16 cellular contexts compared by ENCODE assay signal in the genomic region with DNA sequence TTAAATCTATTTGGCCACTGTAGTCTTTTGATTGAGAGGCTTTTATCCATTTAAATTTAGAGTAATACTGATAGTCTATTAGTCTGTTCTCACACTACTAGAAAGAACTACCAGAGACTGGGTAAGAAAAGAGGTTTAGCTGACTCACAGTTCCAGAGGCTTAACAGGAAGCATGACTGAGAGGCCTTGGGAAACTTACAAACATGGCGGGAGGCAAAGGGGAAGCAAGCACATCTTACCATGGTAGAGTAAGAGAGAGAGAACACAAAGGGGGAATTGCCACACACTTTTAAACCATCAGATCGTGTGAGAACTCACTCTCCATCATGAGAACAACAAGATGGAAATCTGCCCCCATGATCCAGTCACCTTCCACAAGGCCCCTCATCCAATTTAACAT.
DNase-seq lines count a peak whose midpoint lies in the region; ATAC-seq, FAIRE-seq and TF ChIP-seq lines count a peak whose summit lies in the region.
"Had no signal": no experiment of that assay in that cellular context is flagged by ENCODE, and none has a peak within 500 bp of the region (broad histone marks: within the 10 kb centered on the region; RNA-seq: fewer than 3 reads in every experiment).

No MANE protein-coding gene starts in this region.

- POLR2A ChIA-PET in H1 (lab: Charles Lee; ENCODE audit: partially characterized antibody), result no interaction called here

- CTCF ChIA-PET in H1 (lab: Charles Lee; ENCODE audit: partially characterized antibody), result no interaction called here

- no peaks in the 10 kb centered on the region for H3K79me2 ChIP-seq in H1 (ENCODE audit: control insufficient read depth in 1 of 2, insufficient read depth in 2 of 2, low read length in 2 of 2)

- H4K5ac ChIP-seq in H1 (ENCODE audit: insufficient read length, low read depth, low read length), result no peak overlapping the region

- no peak overlapping the region for H2AFZ ChIP-seq in H1 (ENCODE audit: low read length)

- H3K23me2 ChIP-seq in H1 (ENCODE audit: low read depth, low read length), result no peaks in the 10 kb centered on the region

- H3K4me3 ChIP-seq in H1 (ENCODE audit: extremely low read depth in 1 of 4, insufficient read depth in 2 of 4, low read depth in 3 of 4, low read length in 4 of 4) (no peak overlapping the region), upper lobe of right lung (no peak overlapping the region), BE2C (ENCODE audit: low read depth, low read length) (no peak overlapping the region)

- H3K4ac ChIP-seq in H1 (replicated peaks; ENCODE audit: insufficient read length, low read depth, low read length), result no peak overlapping the region

- H2BK5ac ChIP-seq in H1 (ENCODE audit: low read depth, low read length), result no peak overlapping the region

- H3K18ac ChIP-seq in H1 (ENCODE audit: extremely low read depth, low read length), result no peak overlapping the region

- H2AK5ac ChIP-seq in H1 (ENCODE audit: low read depth, low read length), result no peak overlapping the region

- no peak overlapping the region for H3K9ac ChIP-seq in H1 (replicated peaks in 1 of 4; ENCODE audit: extremely low read depth in 1 of 4, low read depth in 3 of 4, low read length in 3 of 4)

- ATAC-seq in upper lobe of right lung (peak; percentile 28), HG03565 (IDR thresholded peaks at IDR 0.05; ENCODE audit: unreplicated experiment) (no peak)
- ATAC-seq: activated CD4-positive, CD25-positive, alpha-beta regulatory T cell treated with anti-CD3 and anti-CD28 coated beads, Interleukin-2, amount 50 U/mL, for 24 hours; activated CD8-positive, alpha-beta memory T cell treated with anti-CD3 and anti-CD28 coated beads, Interleukin-2, amount 10 ng/mL, durations not matched to agents 7 days and 5 days; right cardiac atrium had no signal

- WGBS in H1 (ENCODE audit: extremely low coverage in 1 of 2, insufficient coverage in 1 of 2, insufficient read length in 1 of 2, insufficient replicate concordance in 2 of 2, low coverage in 1 of 2, low lambda C conversion rate in 2 of 2, missing lambda C conversion rate in 1 of 2), 2 experiments, result 80% methylated on average over 2 of the region's 2 CpGs; no CpG with 5 or more reads in 1 of the 2 experiments

- TF ChIP-seq EP300 in H1 (IDR thresholded peaks at IDR 0.05; ENCODE audit: borderline replicate concordance in 1 of 2, low read depth in 2 of 2, low read length in 2 of 2), result no peak

- no peak overlapping the region for H4K8ac ChIP-seq in H1 (ENCODE audit: extremely low read depth, insufficient read depth, low read length)

- intact Hi-C loops in upper lobe of right lung (cut with DNase I), result no loop called here

- no peaks in the 10 kb centered on the region for H3K9me3 ChIP-seq in H1 (ENCODE audit: insufficient read depth in 2 of 2, low read depth in 1 of 2, low read length in 1 of 2)
- no peaks in the 10 kb centered on the region for H3K9me3 ChIP-seq in upper lobe of right lung
- no peaks in the 10 kb centered on the region for H3K9me3 ChIP-seq in BE2C

- no peaks in the 10 kb centered on the region for H4K20me1 ChIP-seq in H1 (replicated peaks in 1 of 2; ENCODE audit: control insufficient read depth in 1 of 2, insufficient read depth in 2 of 2, low read length in 2 of 2)

- no peak overlapping the region for H2BK12ac ChIP-seq in H1 (ENCODE audit: low read depth, low read length)

- H3K14ac ChIP-seq in H1 (ENCODE audit: insufficient read length), result no peak overlapping the region

- H3K56ac ChIP-seq in H1 (replicated peaks; ENCODE audit: insufficient read length, low read depth, low read length), result no peak overlapping the region

- no peaks in the 10 kb centered on the region for H3K4me1 ChIP-seq in H1 (replicated peaks in 1 of 4; ENCODE audit: control insufficient read depth in 3 of 4, insufficient read depth in 4 of 4, low read length in 3 of 4)
- no peaks in the 10 kb centered on the region for H3K4me1 ChIP-seq in upper lobe of right lung
- no peaks in the 10 kb centered on the region for H3K4me1 ChIP-seq in BE2C

- H2BK20ac ChIP-seq in H1 (ENCODE audit: low read length), result no peak overlapping the region

- TF ChIP-seq CTCF in H1 (IDR thresholded peaks at IDR 0.05; ENCODE audit: control extremely low read depth in 1 of 3, insufficient read depth in 1 of 3, low read depth in 1 of 3, low read length in 3 of 3) (no peak), upper lobe of right lung (IDR thresholded peaks at IDR 0.05) (no peak), BE2C (IDR thresholded peaks at IDR 0.05; ENCODE audit: low read depth, low read length) (no peak)

- H4K91ac ChIP-seq in H1 (replicated peaks; ENCODE audit: insufficient read length, low read length), result no peak overlapping the region

- no peak overlapping the region for H3K4me2 ChIP-seq in H1 (ENCODE audit: insufficient read depth in 1 of 2, low read depth in 2 of 2, low read length in 2 of 2)

- FAIRE-seq in H1 (lab: Jason Lieb, UNC), result no peak

- no peak for TF ChIP-seq RAD21 in H1 (IDR thresholded peaks at IDR 0.05 in 1 of 2, conservative IDR thresholded peaks at IDR 0.05 in 1 of 2; ENCODE audit: low read depth in 2 of 2, low read length in 2 of 2)

- H3K36me3 ChIP-seq in H1 (ENCODE audit: control insufficient read depth in 2 of 4, insufficient read depth in 4 of 4, low read length in 3 of 4) (no peaks in the 10 kb centered on the region), upper lobe of right lung (no peaks in the 10 kb centered on the region), BE2C (no peaks in the 10 kb centered on the region)

- no peak for TF ChIP-seq POLR2A in H1 (IDR thresholded peaks at IDR 0.05; ENCODE audit: control extremely low read depth in 1 of 2, low read depth in 2 of 2, low read length in 2 of 2)

- no peak overlapping the region for H2BK120ac ChIP-seq in H1 (replicated peaks; ENCODE audit: low read depth, low read length)

- no peaks in the 10 kb centered on the region for H3K79me1 ChIP-seq in H1 (ENCODE audit: low read depth, low read length)

- DNase-seq in SIG-M5 treated with dmso at 0.1 percent for 504 hours (lab: John Stamatoyannopoulos, UW; ENCODE audit: unreplicated experiment) (peak; percentile 14), SIG-M5 (lab: John Stamatoyannopoulos, UW) (no peak), NCI-H226 (peak; percentile 22), H1 (ENCODE audit: low read depth in 1 of 2, low spot score in 2 of 2) (no peak), upper lobe of right lung (no peak), BE2C (no peak), GM03348 (ENCODE audit: low spot score) (no peak)
- DNase-seq: ACHN; activated CD8-positive, alpha-beta memory T cell treated with anti-CD3 and anti-CD28 coated beads, Interleukin-2, amount 10 ng/mL, durations not matched to agents 7 days and 5 days; CD4-positive, alpha-beta memory T cell; DND-41; NCI-H2171 treated with DMSO at 0.1 percent for 48 hours; right cardiac atrium; SHP77 had no signal

- no peaks in the 10 kb centered on the region for H3K27me3 ChIP-seq in H1 (replicated peaks in 1 of 4; ENCODE audit: control insufficient read depth in 3 of 4, extremely low read depth in 1 of 4, insufficient read depth in 3 of 4, low read length in 3 of 4)
- no peaks in the 10 kb centered on the region for H3K27me3 ChIP-seq in upper lobe of right lung
- H3K27me3 ChIP-seq in BE2C, result no peaks in the 10 kb centered on the region

- no peak overlapping the region for H3K23ac ChIP-seq in H1 (ENCODE audit: insufficient read length)

- no peak overlapping the region for H2BK15ac ChIP-seq in H1 (ENCODE audit: low read length)

- no peak overlapping the region for H3K27ac ChIP-seq in H1 (ENCODE audit: low read depth, low read length)
- no peak overlapping the region for H3K27ac ChIP-seq in upper lobe of right lung

TF ChIP-seq in H1, 55 proteins besides CTCF, POLR2A, EP300 and RAD21:
- TF ChIP-seq BACH1 (IDR thresholded peaks at IDR 0.05; ENCODE audit: low read length), result peak; percentile 15; the same call in 1 of the 2 replicates
- TF ChIP-seq, protein P1, sequence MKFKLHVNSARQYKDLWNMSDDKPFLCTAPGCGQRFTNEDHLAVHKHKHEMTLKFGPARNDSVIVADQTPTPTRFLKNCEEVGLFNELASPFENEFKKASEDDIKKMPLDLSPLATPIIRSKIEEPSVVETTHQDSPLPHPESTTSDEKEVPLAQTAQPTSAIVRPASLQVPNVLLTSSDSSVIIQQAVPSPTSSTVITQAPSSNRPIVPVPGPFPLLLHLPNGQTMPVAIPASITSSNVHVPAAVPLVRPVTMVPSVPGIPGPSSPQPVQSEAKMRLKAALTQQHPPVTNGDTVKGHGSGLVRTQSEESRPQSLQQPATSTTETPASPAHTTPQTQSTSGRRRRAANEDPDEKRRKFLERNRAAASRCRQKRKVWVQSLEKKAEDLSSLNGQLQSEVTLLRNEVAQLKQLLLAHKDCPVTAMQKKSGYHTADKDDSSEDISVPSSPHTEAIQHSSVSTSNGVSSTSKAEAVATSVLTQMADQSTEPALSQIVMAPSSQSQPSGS (IDR thresholded peaks at IDR 0.05; ENCODE audit: low read length), result no peak

Comparison
In these comparisons a context has a peak if more than half of its experiments do, and no peak if none do; other contexts are left out.
1. DNase-seq: peak in SIG-M5 treated with dmso at 0.1 percent for 504 hours (single experiment) and NCI-H226 (single experiment); none in SIG-M5 (single experiment), H1 (0 of 2), upper lobe of right lung (single experiment), BE2C (single experiment) and GM03348 (single experiment).